ENCODE assay signal across 8 cellular contexts in the genomic region with DNA sequence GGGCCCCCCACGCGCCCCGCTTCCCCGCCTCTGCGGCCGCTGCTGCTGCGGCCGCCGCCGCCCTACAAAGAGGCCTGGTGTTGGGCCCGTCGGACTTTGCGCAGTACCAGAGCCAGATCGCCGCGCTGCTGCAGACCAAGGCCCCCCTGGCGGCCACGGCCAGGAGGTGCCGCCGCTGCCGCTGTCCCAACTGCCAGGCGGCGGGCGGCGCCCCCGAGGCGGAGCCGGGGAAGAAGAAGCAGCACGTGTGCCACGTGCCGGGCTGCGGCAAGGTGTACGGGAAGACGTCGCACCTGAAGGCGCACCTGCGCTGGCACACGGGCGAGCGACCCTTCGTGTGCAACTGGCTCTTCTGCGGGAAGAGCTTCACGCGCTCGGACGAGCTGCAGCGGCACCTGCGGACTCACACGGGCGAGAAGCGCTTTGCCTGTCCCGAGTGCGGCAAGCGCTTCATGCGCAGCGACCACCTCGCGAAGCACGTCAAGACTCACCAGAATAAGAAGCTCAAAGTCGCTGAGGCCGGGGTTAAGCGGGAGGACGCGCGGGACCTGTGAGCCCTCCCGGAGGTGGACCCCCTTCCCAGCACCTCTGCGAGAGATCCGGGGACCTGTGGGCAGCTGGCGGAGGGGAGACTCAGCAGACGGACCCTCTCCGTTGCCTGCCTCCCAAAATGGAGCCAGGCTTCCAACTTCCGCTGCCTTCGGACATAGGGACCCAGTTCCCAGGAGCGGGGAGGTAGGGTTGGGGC. TPM values are rescaled to one million over a fixed set of nuclear protein-coding genes. Genes with fewer than 3 reads are reported as not detected.
DNase-seq lines count a peak whose midpoint lies in the region; ATAC-seq lines count a peak whose summit lies in the region.

No MANE protein-coding gene starts in this region.

- DNase-seq in GM19238 (ENCODE audit: insufficient read length, low spot score) (peak; percentile 53), globus pallidus (ENCODE audit: low spot score) (peak; percentile 13), posterior vena cava (ENCODE audit: low spot score) (peak; percentile 83), NCI-H1694 treated with DMSO at 0.1 percent for 48 hours (lab: John Stamatoyannopoulos, UW) (no peak), dedifferentiated amniotic fluid mesenchymal stem cell (ENCODE audit: extremely low spot score) (no peak)
- peak; percentile 12 for DNase-seq in activated T-helper 1 cell treated with anti-CD3 and anti-CD28 coated beads, Interleukin-12 subunit alpha, Interleukin-12 subunit beta, Interleukin-2, Interleukin-4 antibody, amounts not matched to agents 30 ng/mL and 10 ng/mL and 1 ng/mL, durations not matched to agents 14 hours and 24 hours and 36 hours (ENCODE audit: low spot score)

- H3K4me1 Mint-ChIP-seq in activated T-helper 1 cell treated with anti-CD3 and anti-CD28 coated beads, Interleukin-12 subunit alpha, Interleukin-12 subunit beta, Interleukin-2, Interleukin-4 antibody, amounts not matched to agents 30 ng/mL and 10 ng/mL and 1 ng/mL, durations not matched to agents 14 hours and 24 hours and 36 hours (ENCODE audit: low read depth), result peaks cover 29% of the 10 kb centered on the region

- no peak overlapping the region for H3K27ac Mint-ChIP-seq in activated T-helper 1 cell treated with anti-CD3 and anti-CD28 coated beads, Interleukin-12 subunit alpha, Interleukin-12 subunit beta, Interleukin-2, Interleukin-4 antibody, amounts not matched to agents 30 ng/mL and 10 ng/mL and 1 ng/mL, durations not matched to agents 14 hours and 24 hours and 36 hours

- H3K4me3 Mint-ChIP-seq in activated T-helper 1 cell treated with anti-CD3 and anti-CD28 coated beads, Interleukin-12 subunit alpha, Interleukin-12 subunit beta, Interleukin-2, Interleukin-4 antibody, amounts not matched to agents 30 ng/mL and 10 ng/mL and 1 ng/mL, durations not matched to agents 14 hours and 24 hours and 36 hours, result no peak overlapping the region

- H3K36me3 Mint-ChIP-seq in activated T-helper 1 cell treated with anti-CD3 and anti-CD28 coated beads, Interleukin-12 subunit alpha, Interleukin-12 subunit beta, Interleukin-2, Interleukin-4 antibody, amounts not matched to agents 30 ng/mL and 10 ng/mL and 1 ng/mL, durations not matched to agents 14 hours and 24 hours and 36 hours (ENCODE audit: low read depth), result peaks cover 6% of the 10 kb centered on the region

- H3K9me3 Mint-ChIP-seq in activated T-helper 1 cell treated with anti-CD3 and anti-CD28 coated beads, Interleukin-12 subunit alpha, Interleukin-12 subunit beta, Interleukin-2, Interleukin-4 antibody, amounts not matched to agents 30 ng/mL and 10 ng/mL and 1 ng/mL, durations not matched to agents 14 hours and 24 hours and 36 hours, result no peaks in the 10 kb centered on the region

- intact Hi-C loops in activated T-helper 1 cell treated with anti-CD3 and anti-CD28 coated beads, Interleukin-12 subunit alpha, Interleukin-12 subunit beta, Interleukin-2, Interleukin-4 antibody, amounts not matched to agents 30 ng/mL and 10 ng/mL and 1 ng/mL, durations not matched to agents 14 hours and 24 hours and 36 hours (cut with micrococcal nuclease), result loop anchor here (1.0 to 10.0 kb wide), 3 partner anchors 393 to 1385 kb away; a partner anchor contains a TSS
- intact Hi-C loops in posterior vena cava (cut with DNase I), result loop anchor here in 1 of 2 donors (10.0 kb wide), 1 partner anchor 98 kb away; a partner anchor contains a TSS

- ATAC-seq in HG02763 (IDR thresholded peaks at IDR 0.05; ENCODE audit: unreplicated experiment), result no peak
- no peak for ATAC-seq in GM18867 (IDR thresholded peaks at IDR 0.05; ENCODE audit: unreplicated experiment)

- peaks cover 53% of the 10 kb centered on the region for H3K27me3 Mint-ChIP-seq in activated T-helper 1 cell treated with anti-CD3 and anti-CD28 coated beads, Interleukin-12 subunit alpha, Interleukin-12 subunit beta, Interleukin-2, Interleukin-4 antibody, amounts not matched to agents 30 ng/mL and 10 ng/mL and 1 ng/mL, durations not matched to agents 14 hours and 24 hours and 36 hours (ENCODE audit: insufficient read depth)

RNA-seq across cellular contexts. Expression of a gene that starts 1.9 kb away (rescaled TPM):
- not detected in 2 replicates for total RNA-seq in activated T-helper 1 cell treated with anti-CD3 and anti-CD28 coated beads, Interleukin-12 subunit alpha, Interleukin-12 subunit beta, Interleukin-2, Interleukin-4 antibody, amounts not matched to agents 30 ng/mL and 10 ng/mL and 1 ng/mL, durations not matched to agents 14 hours and 24 hours and 36 hours
- total RNA-seq in posterior vena cava, result under 1 TPM in 1 of 2 donors, not detected in 1; 0.28 TPM

RNA-seq across cellular contexts. Expression of a gene that starts 53.2 kb away (rescaled TPM):
- not detected in 2 replicates for total RNA-seq in activated T-helper 1 cell treated with anti-CD3 and anti-CD28 coated beads, Interleukin-12 subunit alpha, Interleukin-12 subunit beta, Interleukin-2, Interleukin-4 antibody, amounts not matched to agents 30 ng/mL and 10 ng/mL and 1 ng/mL, durations not matched to agents 14 hours and 24 hours and 36 hours
- under 1 TPM in 1 of 2 donors, not detected in 1; 0.74 TPM for total RNA-seq in posterior vena cava

Comparison
In these comparisons a context has a peak if more than half of its experiments do, and no peak if none do; other contexts are left out.
1. DNase-seq: peak in GM19238 (single experiment), activated T-helper 1 cell treated with anti-CD3 and anti-CD28 coated beads, Interleukin-12 subunit alpha, Interleukin-12 subunit beta, Interleukin-2, Interleukin-4 antibody, amounts not matched to agents 30 ng/mL and 10 ng/mL and 1 ng/mL, durations not matched to agents 14 hours and 24 hours and 36 hours (single experiment), globus pallidus (single experiment) and posterior vena cava (single experiment); none in NCI-H1694 treated with DMSO at 0.1 percent for 48 hours (single experiment) and dedifferentiated amniotic fluid mesenchymal stem cell (single experiment).